ENCODE assay signal across 11 cellular contexts in the genomic region with DNA sequence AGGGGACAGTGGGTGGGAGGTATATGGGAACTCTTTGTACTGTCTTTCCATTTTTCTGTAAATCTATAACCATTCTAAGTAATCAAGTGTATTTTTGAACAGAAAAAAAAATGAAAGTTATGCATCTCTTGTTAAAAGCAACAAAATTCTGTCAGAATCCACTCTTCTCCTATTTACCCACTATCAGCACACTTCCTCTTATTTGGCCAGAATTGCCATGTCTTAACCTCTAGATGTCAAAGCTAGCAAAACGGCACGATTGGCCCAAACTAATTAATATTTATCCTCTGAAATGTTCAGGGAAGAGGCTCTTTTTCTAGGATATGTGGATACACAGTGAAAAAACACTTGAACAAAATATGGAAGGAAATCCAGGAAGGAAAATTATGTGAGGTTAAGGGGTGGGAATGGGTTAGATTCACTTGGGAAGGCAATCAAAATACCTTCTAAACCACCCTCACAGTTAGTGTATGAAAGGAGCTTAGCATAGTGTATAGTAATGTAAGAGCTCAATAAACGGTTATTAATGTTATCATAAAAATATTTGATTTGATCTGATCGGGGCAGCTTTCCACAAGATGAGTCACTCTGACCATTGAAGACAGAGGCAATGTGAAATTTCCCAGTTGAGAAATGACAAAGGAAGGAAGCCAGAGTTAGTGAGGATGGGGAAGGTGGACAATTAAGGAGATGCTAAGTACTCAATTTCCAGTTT.
"Had no signal": no experiment of that assay in that cellular context is flagged by ENCODE, and none has a peak within 500 bp of the region (broad histone marks: within the 10 kb centered on the region; RNA-seq: fewer than 3 reads in every experiment).

No MANE protein-coding gene starts in this region.

- ATAC-seq: gastroesophageal sphincter, left lung, pancreas had no signal

- H3K27me3 ChIP-seq: colonic mucosa, gastroesophageal sphincter, left lung, neural progenitor cell, pancreas, thyroid gland, uterus had no signal

- H3K36me3 ChIP-seq: colonic mucosa, gastroesophageal sphincter, left lung, neural progenitor cell, pancreas, thyroid gland, uterus had no signal

- FAIRE-seq: pancreas had no signal

- H3K4me3 ChIP-seq: colonic mucosa, gastroesophageal sphincter, left lung, neural progenitor cell, pancreas, thyroid gland, uterus had no signal

- DNase-seq: activated CD4-positive, alpha-beta T cell treated with anti-CD3 and anti-CD28 coated beads, Interleukin-2, amount 10 ng/mL, durations not matched to agents 7 days and 5 days; activated CD4-positive, CD25-positive, alpha-beta regulatory T cell; activated naive CD4-positive, alpha-beta T cell treated with anti-CD3 and anti-CD28 coated beads, Interleukin-2, amount 10 ng/mL, durations not matched to agents 7 days and 5 days; colonic mucosa; effector CD4-positive, alpha-beta T cell; left lung; pancreas; thyroid gland; uterus had no signal

- H2AFZ ChIP-seq: neural progenitor cell had no signal

- H3K4me1 ChIP-seq: colonic mucosa, gastroesophageal sphincter, left lung, neural progenitor cell, thyroid gland, uterus had no signal

- H3K9ac ChIP-seq: neural progenitor cell had no signal

- H3K4me2 ChIP-seq: neural progenitor cell had no signal

- H3K9me3 ChIP-seq: colonic mucosa, gastroesophageal sphincter, left lung, pancreas, thyroid gland, uterus had no signal

- H3K27ac ChIP-seq: colonic mucosa, gastroesophageal sphincter, left lung, neural progenitor cell, pancreas, thyroid gland, uterus had no signal
